9 cellular contexts compared by ENCODE assay signal in the genomic region with DNA sequence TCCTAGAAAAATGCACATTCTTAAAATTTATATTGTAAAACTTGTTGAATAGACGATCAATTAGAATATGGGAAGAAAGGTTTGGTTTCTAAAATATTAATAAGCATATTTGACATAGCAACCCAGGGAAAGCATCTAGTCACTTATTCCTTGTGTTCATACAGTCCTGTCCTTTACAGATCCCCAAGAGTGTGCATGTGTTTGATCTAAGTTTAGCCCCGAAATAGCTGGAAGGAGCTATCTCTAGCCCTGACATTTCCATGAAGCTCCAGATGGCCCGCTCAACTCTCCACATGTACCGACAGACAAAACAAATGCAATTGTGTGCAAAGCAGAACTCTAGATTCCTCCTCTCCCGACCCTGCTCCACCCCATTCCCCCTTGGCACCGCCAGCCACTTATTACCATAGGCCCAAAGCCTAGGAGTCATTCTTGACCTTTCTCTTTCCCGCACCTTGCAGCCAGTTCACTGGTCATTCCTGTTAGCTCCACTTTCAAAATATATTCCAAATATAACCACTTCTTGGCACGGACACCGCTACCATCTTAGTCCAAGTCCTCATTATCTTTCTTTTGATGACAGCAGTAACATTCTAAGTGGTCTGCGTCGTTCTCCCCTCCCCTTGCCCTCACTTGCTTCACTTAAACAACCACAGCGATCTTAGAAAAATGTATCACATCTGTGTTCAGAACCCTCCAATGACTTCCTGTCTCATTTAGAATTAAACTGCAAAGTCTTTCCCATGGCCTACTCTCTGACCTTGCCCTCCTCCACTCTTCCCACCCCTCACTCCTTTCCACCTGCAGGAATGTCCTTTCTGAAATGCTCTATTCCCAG. TPM values are rescaled to one million over a fixed set of nuclear protein-coding genes. Genes with fewer than 3 reads are reported as not detected.
A peak's percentile ranks its signal among the peaks of the same experiment; 100 is the strongest.
DNase-seq lines count a peak whose midpoint lies in the region; ATAC-seq, FAIRE-seq and TF ChIP-seq lines count a peak whose summit lies in the region.
"Had no signal": no experiment of that assay in that cellular context is flagged by ENCODE, and none has a peak within 500 bp of the region (broad histone marks: within the 10 kb centered on the region; RNA-seq: fewer than 3 reads in every experiment).

No MANE protein-coding gene starts in this region.

- no peak overlapping the region for H3K4me3 Mint-ChIP-seq in CD4-positive, alpha-beta T cell
- H3K4me3 Mint-ChIP-seq in H9 = no peak overlapping the region
- peak overlapping the region; percentile 91 for H3K4me3 Mint-ChIP-seq in activated T-helper 17 cell treated with anti-CD3 and anti-CD28 coated beads, Interleukin-2, amount 50 U/mL, for 72 hours

- H3K4ac ChIP-seq in H9 (ENCODE audit: low read depth, low read length) = no peak overlapping the region
- H3K4ac ChIP-seq in mesendoderm (ENCODE audit: low read depth, low read length) = no peak overlapping the region

- H4K5ac ChIP-seq in H9 (ENCODE audit: insufficient read length, low read depth, low read length) (no peak overlapping the region), mesendoderm (ENCODE audit: low read length) (no peak overlapping the region)

- H3K4me3 ChIP-seq in mesendoderm (ENCODE audit: low read length) (no peak overlapping the region), pancreas (no peak overlapping the region)

- H3K79me2 ChIP-seq in H9 (ENCODE audit: insufficient read depth, low read length) (no peaks in the 10 kb centered on the region), mesendoderm (ENCODE audit: control insufficient read depth, insufficient read depth, low read length) (no peaks in the 10 kb centered on the region)

- WGBS in H9 (ENCODE audit: extremely low coverage, insufficient read length, low lambda C conversion rate) = no CpG with 5 or more reads among the region's 12 CpGs
- no CpG with 5 or more reads among the region's 12 CpGs for WGBS in mesendoderm (ENCODE audit: extremely low coverage, insufficient coverage, low lambda C conversion rate)
- WGBS in pancreas, 2 donors = 48 to 59% methylated on average over 12 of the region's 12 CpGs

- H3K4me1 ChIP-seq in H9 (ENCODE audit: insufficient read depth, low read length) = no peaks in the 10 kb centered on the region
- no peaks in the 10 kb centered on the region for H3K4me1 ChIP-seq in mesendoderm (ENCODE audit: control insufficient read depth, low read depth, low read length)
- H3K4me1 ChIP-seq in pancreas = no peaks in the 10 kb centered on the region

- no peak overlapping the region for H4K91ac ChIP-seq in H9 (ENCODE audit: insufficient read length, low read depth, low read length)

- no peaks in the 10 kb centered on the region for H4K20me1 ChIP-seq in H9 (ENCODE audit: control insufficient read depth, insufficient read depth, insufficient read length)

- H2BK15ac ChIP-seq in H9 (ENCODE audit: low read depth, low read length) = no peak overlapping the region
- no peak overlapping the region for H2BK15ac ChIP-seq in mesendoderm (replicated peaks; ENCODE audit: low read depth)

- no peaks in the 10 kb centered on the region for H3K9me3 ChIP-seq in CD4-positive, alpha-beta T cell (ENCODE audit: control insufficient read depth, low read length)
- no peaks in the 10 kb centered on the region for H3K9me3 ChIP-seq in H9 (ENCODE audit: control insufficient read depth, low read depth, low read length)
- H3K9me3 ChIP-seq in pancreas = no peaks in the 10 kb centered on the region
- H3K9me3 ChIP-seq: thoracic aorta had no signal

- H2AFZ ChIP-seq in H9 (ENCODE audit: low read length) = no peak overlapping the region

- intact Hi-C loops in CD4-positive, alpha-beta T cell (cut with DNase I, micrococcal nuclease) = loop anchor here (1.0 to 10.0 kb wide), 4 partner anchors 74 to 345 kb away; a partner anchor contains a TSS
- intact Hi-C loops in pancreas (cut with DNase I) = no loop called here

- H3K4me2 ChIP-seq in H9 (ENCODE audit: insufficient read depth, insufficient read length, low read length) = no peak overlapping the region
- no peak overlapping the region for H3K4me2 ChIP-seq in mesendoderm (ENCODE audit: low read length)

- H3K27me3 Mint-ChIP-seq in CD4-positive, alpha-beta T cell = no peaks in the 10 kb centered on the region
- peaks cover 15% of the 10 kb centered on the region for H3K27me3 Mint-ChIP-seq in H9 (ENCODE audit: low read depth)
- peaks cover 4% of the 10 kb centered on the region for H3K27me3 Mint-ChIP-seq in activated T-helper 17 cell treated with anti-CD3 and anti-CD28 coated beads, Interleukin-2, amount 50 U/mL, for 72 hours

- no peak overlapping the region for H3K23ac ChIP-seq in H9 (ENCODE audit: insufficient read length, low read depth, low read length)
- no peak overlapping the region for H3K23ac ChIP-seq in mesendoderm (ENCODE audit: low read length)

- peaks cover 42% of the 10 kb centered on the region for H3K4me1 Mint-ChIP-seq in CD4-positive, alpha-beta T cell (ENCODE audit: low read depth)
- peaks cover 3% of the 10 kb centered on the region in 2 experiments for H3K4me1 Mint-ChIP-seq in H9
- H3K4me1 Mint-ChIP-seq in activated T-helper 17 cell treated with anti-CD3 and anti-CD28 coated beads, Interleukin-2, amount 50 U/mL, for 72 hours = peaks cover 22% of the 10 kb centered on the region

- peak; percentile 67 for TF ChIP-seq CTCF in CD4-positive, alpha-beta T cell (IDR thresholded peaks at IDR 0.05)
- TF ChIP-seq CTCF in H9 (conservative IDR thresholded peaks at IDR 0.05) (peak; percentile 12; the same call in 2 of the 3 replicates), pancreas (IDR thresholded peaks at IDR 0.05) (no peak)

- H2BK20ac ChIP-seq in H9 (ENCODE audit: low read depth, low read length, poor library complexity, severe bottlenecking) = no peak overlapping the region

- no peak overlapping the region for H2BK120ac ChIP-seq in H9 (ENCODE audit: low read depth, low read length, poor library complexity, severe bottlenecking)
- H2BK120ac ChIP-seq in mesendoderm (ENCODE audit: low read depth, low read length) = no peak overlapping the region

- ATAC-seq in CD4-positive, alpha-beta T cell (ENCODE audit: poor library complexity) = no peak
- no peak for ATAC-seq in activated T-helper 17 cell treated with anti-CD3 and anti-CD28 coated beads, Interleukin-2, amount 50 U/mL, for 72 hours (replicated peaks)
- ATAC-seq in HG03039 (IDR thresholded peaks at IDR 0.05; ENCODE audit: unreplicated experiment) (no peak), pancreas (no peak)

- FAIRE-seq in pancreas (lab: Jason Lieb, UNC) = no peak

- H4K8ac ChIP-seq in H9 (replicated peaks; ENCODE audit: insufficient read length, low read depth, low read length) (no peak overlapping the region), mesendoderm (ENCODE audit: low read depth, low read length) (no peak overlapping the region)

- H3K27ac ChIP-seq in CD4-positive, alpha-beta T cell (ENCODE audit: low read depth, low read length) = no peak overlapping the region
- no peak overlapping the region for H3K27ac ChIP-seq in H9 (ENCODE audit: insufficient read length, low read depth, low read length)
- H3K27ac ChIP-seq in mesendoderm (ENCODE audit: low read depth, low read length) = no peak overlapping the region
- H3K27ac ChIP-seq in pancreas = no peak overlapping the region
- H3K27ac ChIP-seq: thoracic aorta had no signal

- H3K27me3 ChIP-seq in CD4-positive, alpha-beta T cell (ENCODE audit: control insufficient read depth, insufficient read depth, low read length) = no peaks in the 10 kb centered on the region
- no peaks in the 10 kb centered on the region for H3K27me3 ChIP-seq in H9 (ENCODE audit: insufficient read depth, low read length)
- no peaks in the 10 kb centered on the region for H3K27me3 ChIP-seq in mesendoderm (ENCODE audit: insufficient read depth, low read length, poor library complexity)
- no peaks in the 10 kb centered on the region for H3K27me3 ChIP-seq in pancreas

- in situ Hi-C loops in KBM-7 (cut with MboI; ENCODE audit: low pct_unique_long_range_greater_than_20kb, low sequenced_read_pairs) = loop anchor here (25.0 kb wide), 1 partner anchor 342 kb away; a partner anchor contains a TSS

- peaks cover 2% of the 10 kb centered on the region for H3K9me3 Mint-ChIP-seq in CD4-positive, alpha-beta T cell
- H3K9me3 Mint-ChIP-seq in H9 = peaks cover 0 to 7% of the 10 kb centered on the region in 2 experiments; a peak in 1 of 5 replicates
- no peaks in the 10 kb centered on the region for H3K9me3 Mint-ChIP-seq in activated T-helper 17 cell treated with anti-CD3 and anti-CD28 coated beads, Interleukin-2, amount 50 U/mL, for 72 hours

- POLR2A ChIA-PET in CD4-positive, alpha-beta T cell (lab: Charles Lee) = no interaction called here

- no peaks in the 10 kb centered on the region for H3K23me2 ChIP-seq in H9 (ENCODE audit: insufficient read length, low read depth, low read length, poor library complexity, severe bottlenecking)

- H3K9ac ChIP-seq in H9 (ENCODE audit: extremely low read depth, insufficient read length, low read length) (no peak overlapping the region), mesendoderm (ENCODE audit: low read length) (no peak overlapping the region)

- H2BK12ac ChIP-seq in H9 (ENCODE audit: insufficient read length, low read depth, low read length) = no peak overlapping the region

- CTCF ChIA-PET in CD4-positive, alpha-beta T cell (lab: Charles Lee) = interaction anchor here (0.8 to 3.0 kb wide), 3 partner anchors 10 to 74 kb away, joined by 3 to 9 read pairs (median 3); no protein-coding TSS in a partner anchor

- no peak overlapping the region for H3K18ac ChIP-seq in H9 (ENCODE audit: insufficient read length, low read depth, low read length)
- no peak overlapping the region for H3K18ac ChIP-seq in mesendoderm (ENCODE audit: low read length)

- H3K56ac ChIP-seq in H9 (ENCODE audit: insufficient read length, low read depth, low read length) = no peak overlapping the region
- no peak overlapping the region for H3K56ac ChIP-seq in mesendoderm (ENCODE audit: low read length)

- H2AK5ac ChIP-seq in H9 (ENCODE audit: insufficient read length, low read length) (no peak overlapping the region), mesendoderm (ENCODE audit: low read length) (no peak overlapping the region)

- H2BK5ac ChIP-seq in H9 (ENCODE audit: insufficient read length, low read length) (no peak overlapping the region), mesendoderm (ENCODE audit: low read length) (no peak overlapping the region)

- H3T11ph ChIP-seq in H9 (ENCODE audit: low read length) = no peak overlapping the region

- H3K27ac Mint-ChIP-seq in CD4-positive, alpha-beta T cell = peak overlapping the region; percentile 72
- no peak overlapping the region for H3K27ac Mint-ChIP-seq in H9
- peak overlapping the region; percentile 90 for H3K27ac Mint-ChIP-seq in activated T-helper 17 cell treated with anti-CD3 and anti-CD28 coated beads, Interleukin-2, amount 50 U/mL, for 72 hours

- DNase-seq in CD4-positive, alpha-beta T cell = no peak
- no peak for DNase-seq in H9
- DNase-seq in mesendoderm = peak; percentile 14
- DNase-seq in pancreas = no peak
- DNase-seq in iPS-NIHi7 (ENCODE audit: extremely low spot score) = no peak
- DNase-seq in KBM-7 = no peak

- H3K79me1 ChIP-seq in H9 (ENCODE audit: insufficient read depth, low read depth, low read length, poor library complexity, severe bottlenecking) (no peaks in the 10 kb centered on the region), mesendoderm (ENCODE audit: low read length) (no peaks in the 10 kb centered on the region)

- H3K36me3 ChIP-seq in mesendoderm (ENCODE audit: control insufficient read depth, insufficient read depth, low read length) (no peaks in the 10 kb centered on the region), pancreas (no peaks in the 10 kb centered on the region)
- H3K36me3 ChIP-seq: thoracic aorta had no signal

- no peak overlapping the region for H3K14ac ChIP-seq in H9 (ENCODE audit: insufficient read depth, low read length)

- H3K36me3 Mint-ChIP-seq in CD4-positive, alpha-beta T cell (ENCODE audit: low read depth) = no peaks in the 10 kb centered on the region
- no peaks in the 10 kb centered on the region for H3K36me3 Mint-ChIP-seq in H9 (ENCODE audit: insufficient read depth in 1 of 3, low read depth in 3 of 3)
- no peaks in the 10 kb centered on the region for H3K36me3 Mint-ChIP-seq in activated T-helper 17 cell treated with anti-CD3 and anti-CD28 coated beads, Interleukin-2, amount 50 U/mL, for 72 hours (ENCODE audit: low read depth)

RNA-seq across cellular contexts. Expression of a gene that starts 45.5 kb away (rescaled TPM):
- 1 to 10 TPM; 2.4 to 2.9 TPM for total RNA-seq in CD4-positive, alpha-beta T cell
- total RNA-seq in H9 (2021) (not detected in 2 replicates), pancreas (1 to 10 TPM in 2 of 6 donors, under 1 TPM in 3, not detected in 1; 0.28 to 1.8 (median 0.62) TPM)
- 1,000 to 10,000 TPM; 1,048 to 1,422 TPM for total RNA-seq in activated T-helper 17 cell treated with anti-CD3 and anti-CD28 coated beads, Interleukin-2, amount 50 U/mL, for 72 hours
- not detected for polyA plus RNA-seq in mesendoderm (2013, experiment 1 of 2)
- polyA plus RNA-seq in mesendoderm (2013, experiment 2 of 2) = not detected
- polyA plus RNA-seq in pancreas = not detected

Comparison
In these comparisons a context has a peak if more than half of its experiments do, and no peak if none do; other contexts are left out.
1. H3K27ac Mint-ChIP-seq: peak in CD4-positive, alpha-beta T cell (single experiment) and activated T-helper 17 cell treated with anti-CD3 and anti-CD28 coated beads, Interleukin-2, amount 50 U/mL, for 72 hours (single experiment); none in H9 (0 of 3).
2. CTCF ChIP-seq: peak in CD4-positive, alpha-beta T cell (single experiment) and H9 (single experiment); none in pancreas (0 of 4).
3. RNA of a gene that starts 45.5 kb away (total RNA-seq): 1,048 to 1,422 TPM in activated T-helper 17 cell treated with anti-CD3 and anti-CD28 coated beads, Interleukin-2, amount 50 U/mL, for 72 hours; 2.4 to 2.9 TPM in CD4-positive, alpha-beta T cell, 0.28 to 1.8 TPM in pancreas and not detected in H9; every median in the first group is over 100 times any median in the second.
4. intact Hi-C loops: an anchor here in CD4-positive, alpha-beta T cell (1.0 to 10.0 kb wide); none called in pancreas.